8 cellular contexts compared by ENCODE assay signal in the genomic region with DNA sequence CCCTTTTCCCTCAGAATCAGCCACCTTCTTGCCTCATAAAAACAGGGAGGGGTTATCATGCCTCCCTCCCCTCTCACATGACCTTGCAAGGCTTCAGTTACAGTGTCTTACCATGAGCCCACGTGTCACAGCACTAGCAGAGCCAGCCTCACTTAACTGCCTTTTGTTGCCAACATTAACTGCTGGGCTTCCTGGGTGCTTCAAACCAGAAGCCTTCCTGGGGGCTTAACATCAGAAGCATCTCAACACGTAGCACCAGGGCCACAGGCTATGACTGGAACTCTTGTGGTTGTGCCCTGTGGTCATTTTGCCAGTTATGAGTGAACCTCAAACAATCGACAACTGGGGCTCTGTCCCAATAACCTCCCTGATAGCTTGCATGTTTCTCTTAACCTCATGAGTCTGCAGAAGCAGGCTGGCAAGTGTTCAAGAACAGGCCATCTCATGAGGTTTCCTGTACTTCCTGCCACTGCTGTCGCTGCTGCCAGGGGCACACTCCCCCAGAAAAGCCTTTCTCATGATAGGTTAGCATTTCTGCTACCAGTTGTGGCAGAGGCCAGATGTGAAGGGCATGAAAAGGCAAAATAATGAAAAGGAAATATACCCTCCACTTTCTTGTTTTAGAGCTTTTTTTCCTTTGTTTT.
A peak's percentile ranks its signal among the peaks of the same experiment; 100 is the strongest.
DNase-seq lines count a peak whose midpoint lies in the region; ATAC-seq and TF ChIP-seq lines count a peak whose summit lies in the region.

No MANE protein-coding gene starts in this region.

- peak overlapping the region; percentile 55 for H3K27ac ChIP-seq in left ventricle myocardium inferior (replicated peaks)

- no peak overlapping the region for H3K4me3 ChIP-seq in left ventricle myocardium inferior

- no peaks in the 10 kb centered on the region for H3K36me3 ChIP-seq in left ventricle myocardium inferior

- H3K27me3 ChIP-seq in left ventricle myocardium inferior (ENCODE audit: low read depth), result no peaks in the 10 kb centered on the region

- peak; percentile 31 for ATAC-seq in HG02623 (IDR thresholded peaks at IDR 0.05; ENCODE audit: unreplicated experiment)

- intact Hi-C loops in left ventricle myocardium inferior (cut with micrococcal nuclease), result no loop called here

- H3K4me1 ChIP-seq in left ventricle myocardium inferior, result peaks cover 62% of the 10 kb centered on the region

- DNase-seq in EH (ENCODE audit: low read depth) (peak; percentile 84), OCI-M1 (lab: John Stamatoyannopoulos, UW) (peak; percentile 99), activated T-helper 1 cell treated with Interleukin-2 at 50 U/mL for 16 hours (ENCODE audit: low read depth) (peak; percentile 20), left ventricle myocardium inferior (peak; percentile 49), SHP77 treated with DMSO at 0.1 percent for 48 hours (lab: John Stamatoyannopoulos, UW) (no peak), DMS79 treated with DMSO at 0.1 percent for 48 hours (lab: John Stamatoyannopoulos, UW) (no peak)
- peak; percentile 24 for DNase-seq in stimulated activated CD8-positive, alpha-beta memory T cell treated with anti-CD3 and anti-CD28 coated beads, Interleukin-15, amount 100 ng/mL, for 1 hour (ENCODE audit: low read depth)

- no peaks in the 10 kb centered on the region for H3K9me3 ChIP-seq in left ventricle myocardium inferior (replicated peaks)

- no peak for TF ChIP-seq CTCF in left ventricle myocardium inferior (IDR thresholded peaks at IDR 0.05; ENCODE audit: borderline replicate concordance)

Comparison
In these comparisons a context has a peak if more than half of its experiments do, and no peak if none do; other contexts are left out.
1. DNase-seq: peak in EH (single experiment), OCI-M1 (single experiment), activated T-helper 1 cell treated with Interleukin-2 at 50 U/mL for 16 hours (single experiment), left ventricle myocardium inferior (single experiment) and stimulated activated CD8-positive, alpha-beta memory T cell treated with anti-CD3 and anti-CD28 coated beads, Interleukin-15, amount 100 ng/mL, for 1 hour (single experiment); none in SHP77 treated with DMSO at 0.1 percent for 48 hours (single experiment) and DMS79 treated with DMSO at 0.1 percent for 48 hours (single experiment).